8 cellular contexts compared by ENCODE assay signal in genomic region chr3:197599089-197599765, GRCh38. TPM values are rescaled to one million over a fixed set of nuclear protein-coding genes. Genes with fewer than 3 reads are reported as not detected.
A peak's percentile ranks its signal among the peaks of the same experiment; 100 is the strongest.
DNase-seq lines count a peak whose midpoint lies in the region; ATAC-seq and TF ChIP-seq lines count a peak whose summit lies in the region.

No MANE protein-coding gene starts in this region.

- DNase-seq in HS-27A (ENCODE audit: low read depth) (peak; percentile 17), epithelial cell of esophagus (ENCODE audit: low read depth) (peak; percentile 85), naive B cell (peak; percentile 76), NOMO-1 (lab: John Stamatoyannopoulos, UW; ENCODE audit: unreplicated experiment in 2 of 2) (no peak)
- DNase-seq in activated CD8-positive, alpha-beta memory T cell treated with anti-CD3 and anti-CD28 coated beads for 1 hour (ENCODE audit: extremely low read depth in 1 of 2, low read depth in 1 of 2) = peak; percentile 48 to 50
- peak; percentile 68 to 87 for DNase-seq in stimulated activated effector memory CD8-positive, alpha-beta T cell treated with anti-CD3 and anti-CD28 coated beads, Interleukin-12 subunit alpha, Interleukin-12 subunit beta, amount 100 ng/mL, for 72 hours (ENCODE audit: low spot score in 2 of 2)

- H3K27ac ChIP-seq in 22Rv1 = peak overlapping the region; percentile 64

- TF ChIP-seq CTCF in 22Rv1 (IDR thresholded peaks at IDR 0.05) = peak; percentile 93
- peak; percentile 96 for TF ChIP-seq CTCF in epithelial cell of esophagus (IDR thresholded peaks at IDR 0.05; ENCODE audit: insufficient read depth, low read depth, low read length, missing control alignments)

- H3K27ac Mint-ChIP-seq in naive B cell = peak overlapping the region in 5 of 6 donors; percentile 3 to 80 (median 53)
- peak overlapping the region; percentile 58 for H3K27ac Mint-ChIP-seq in stimulated activated effector memory CD8-positive, alpha-beta T cell treated with anti-CD3 and anti-CD28 coated beads, Interleukin-12 subunit alpha, Interleukin-12 subunit beta, amount 100 ng/mL, for 72 hours

- H3K4me1 Mint-ChIP-seq in naive B cell = peaks cover 2 to 9% (median 8%) of the 10 kb centered on the region in 3 donors
- peaks cover 8% of the 10 kb centered on the region for H3K4me1 Mint-ChIP-seq in stimulated activated effector memory CD8-positive, alpha-beta T cell treated with anti-CD3 and anti-CD28 coated beads, Interleukin-12 subunit alpha, Interleukin-12 subunit beta, amount 100 ng/mL, for 72 hours

- no peaks in the 10 kb centered on the region for H3K36me3 Mint-ChIP-seq in naive B cell
- H3K36me3 Mint-ChIP-seq in stimulated activated effector memory CD8-positive, alpha-beta T cell treated with anti-CD3 and anti-CD28 coated beads, Interleukin-12 subunit alpha, Interleukin-12 subunit beta, amount 100 ng/mL, for 72 hours = peaks cover 7% of the 10 kb centered on the region

- no peaks in the 10 kb centered on the region for H3K9me3 Mint-ChIP-seq in naive B cell
- no peaks in the 10 kb centered on the region for H3K9me3 Mint-ChIP-seq in stimulated activated effector memory CD8-positive, alpha-beta T cell treated with anti-CD3 and anti-CD28 coated beads, Interleukin-12 subunit alpha, Interleukin-12 subunit beta, amount 100 ng/mL, for 72 hours

- peak overlapping the region in 1 of 8 donors; percentile 50 for H3K4me3 Mint-ChIP-seq in naive B cell
- H3K4me3 Mint-ChIP-seq in stimulated activated effector memory CD8-positive, alpha-beta T cell treated with anti-CD3 and anti-CD28 coated beads, Interleukin-12 subunit alpha, Interleukin-12 subunit beta, amount 100 ng/mL, for 72 hours = no peak overlapping the region

- ATAC-seq in GM19035 (IDR thresholded peaks at IDR 0.05; ENCODE audit: unreplicated experiment) (peak; percentile 89), naive B cell (ENCODE audit: low read depth in 2 of 2) (peak; percentile 94)
- ATAC-seq in stimulated activated effector memory CD8-positive, alpha-beta T cell treated with anti-CD3 and anti-CD28 coated beads, Interleukin-12 subunit alpha, Interleukin-12 subunit beta, amount 100 ng/mL, for 72 hours = peak; percentile 95

- H3K4me3 ChIP-seq in epithelial cell of esophagus (ENCODE audit: low read length) = peak overlapping the region; percentile 39

- H3K27me3 Mint-ChIP-seq in naive B cell = peaks cover 0 to 7% (median 5%) of the 10 kb centered on the region in 3 donors

RNA-seq across cellular contexts. Expression of gene BDH1, which starts 43.5 kb away (rescaled TPM):
- polyA plus RNA-seq in naive B cell (ENCODE audit: low read depth in 6 of 6) = 10 to 100 TPM; 13.9 to 25.1 (median 20.3) TPM

Comparison
In these comparisons a context has a peak if more than half of its experiments do, and no peak if none do; other contexts are left out.
1. DNase-seq: peak in HS-27A (single experiment), activated CD8-positive, alpha-beta memory T cell treated with anti-CD3 and anti-CD28 coated beads for 1 hour (2 of 2), epithelial cell of esophagus (single experiment), naive B cell (single experiment) and stimulated activated effector memory CD8-positive, alpha-beta T cell treated with anti-CD3 and anti-CD28 coated beads, Interleukin-12 subunit alpha, Interleukin-12 subunit beta, amount 100 ng/mL, for 72 hours (2 of 2); none in NOMO-1 (0 of 2).
2. Peak in every context shown above with its lines, with median percentiles within 50 percentile points of each other: ATAC-seq.